ENCODE assay signal across 9 cellular contexts in genomic region chr7:26688936-26689506, GRCh38.
DNase-seq lines count a peak whose midpoint lies in the region; ATAC-seq and TF ChIP-seq lines count a peak whose summit lies in the region.
"Had no signal": no experiment of that assay in that cellular context is flagged by ENCODE, and none has a peak within 500 bp of the region (broad histone marks: within the 10 kb centered on the region; RNA-seq: fewer than 3 reads in every experiment).

No MANE protein-coding gene starts in this region.

- peaks cover 40% of the 10 kb centered on the region for H3K4me1 Mint-ChIP-seq in Caco-2 (ENCODE audit: low read depth, unreplicated experiment)

- CTCF ChIA-PET in Caco-2 (lab: Charles Lee) = interaction anchor here (1.0 to 1.7 kb wide), 2 partner anchors 31 to 472 kb away, joined by 3 to 4 read pairs; no protein-coding TSS in a partner anchor

- WGBS in stomach, 5 donors = 52 to 69% (median 67%) methylated on average over 4 of the region's 4 CpGs

- no peaks in the 10 kb centered on the region for H3K36me3 Mint-ChIP-seq in Caco-2 (ENCODE audit: insufficient read depth, unreplicated experiment)

- no TSS peak for BruUV-seq in Caco-2 (replicated peaks; lab: Mats Ljungman, UMichigan)

- H3K4me3 Mint-ChIP-seq in Caco-2 (ENCODE audit: unreplicated experiment) = peak overlapping the region; percentile 29

- TF ChIP-seq CTCF in Caco-2 (IDR thresholded peaks at IDR 0.05; ENCODE audit: insufficient read depth in 1 of 2, low read depth in 1 of 2, low read length in 1 of 2, severe bottlenecking in 1 of 2, unreplicated experiment in 1 of 2) (no peak), colonic mucosa (IDR thresholded peaks at IDR 0.05) (no peak), stomach (IDR thresholded peaks at IDR 0.05) (no peak)

- H3K4me1 ChIP-seq in Caco-2 (peaks cover 50% of the 10 kb centered on the region), colonic mucosa (peaks cover 8% of the 10 kb centered on the region), stomach (peaks cover 0 to 33% (median 5%) of the 10 kb centered on the region in 4 donors)

- H3K27me3 Mint-ChIP-seq in Caco-2 (ENCODE audit: insufficient read depth, unreplicated experiment) = no peaks in the 10 kb centered on the region

- no peaks in the 10 kb centered on the region for H3K9me3 Mint-ChIP-seq in Caco-2 (ENCODE audit: unreplicated experiment)

- H3K9ac ChIP-seq in colonic mucosa (ENCODE audit: low read depth in 2 of 2, low read length in 2 of 2) = no peak overlapping the region

- H3K36me3 ChIP-seq in Caco-2 (ENCODE audit: control insufficient read depth, insufficient read depth, low read length) (no peaks in the 10 kb centered on the region), colonic mucosa (no peaks in the 10 kb centered on the region), stomach (no peaks in the 10 kb centered on the region)

- DNase-seq in Caco-2 (peak; percentile 24 to 49), colonic mucosa (no peak), cerebellar nuclear complex (lab: John Stamatoyannopoulos, UW) (no peak), SK-N-DZ (ENCODE audit: low spot score) (no peak), glomerular visceral epithelial cell (ENCODE audit: extremely low spot score) (no peak), stomach (no peak)

- H3K9me3 ChIP-seq in Caco-2 = no peaks in the 10 kb centered on the region
- H3K9me3 ChIP-seq in colonic mucosa = no peaks in the 10 kb centered on the region
- H3K9me3 ChIP-seq in stomach = no peaks in the 10 kb centered on the region

- no peak for TF ChIP-seq POLR2A in stomach (IDR thresholded peaks at IDR 0.05)

- H3K4me3 ChIP-seq in Caco-2 (ENCODE audit: low read depth, low read length) (no peak overlapping the region), colonic mucosa (no peak overlapping the region), stomach (no peak overlapping the region)

- ATAC-seq in GM21360 (IDR thresholded peaks at IDR 0.05; ENCODE audit: unreplicated experiment) (peak; percentile 87), HG03139 (IDR thresholded peaks at IDR 0.05; ENCODE audit: unreplicated experiment) (peak; percentile 70)

- no peaks in the 10 kb centered on the region for H3K27me3 ChIP-seq in Caco-2 (replicated peaks; ENCODE audit: control insufficient read depth, insufficient read depth, low read length)
- no peaks in the 10 kb centered on the region for H3K27me3 ChIP-seq in colonic mucosa
- peaks cover 0 to 4% (median 0%) of the 10 kb centered on the region in 3 donors for H3K27me3 ChIP-seq in stomach

- intact Hi-C loops in Caco-2 (cut with micrococcal nuclease; ENCODE audit: unreplicated experiment) (loop anchor here (1.0 to 2.0 kb wide), 3 partner anchors 70 to 472 kb away; no protein-coding TSS in a partner anchor), colonic mucosa (cut with DNase I) (no loop called here), stomach (cut with DNase I; ENCODE audit: low total_unique reads) (no loop called here)

- POLR2A ChIA-PET in Caco-2 (lab: Charles Lee) = no interaction called here

- H3K27ac ChIP-seq in colonic mucosa (peak overlapping the region; percentile 25), stomach (no peak overlapping the region)
- H3K27ac ChIP-seq: C4-2B had no signal

- TF ChIP-seq EP300 in stomach (IDR thresholded peaks at IDR 0.05) = no peak

- H3K27ac Mint-ChIP-seq in Caco-2 (ENCODE audit: unreplicated experiment) = peak overlapping the region; percentile 73

Comparison
In these comparisons a context has a peak if more than half of its experiments do, and no peak if none do; other contexts are left out.
1. DNase-seq: peak in Caco-2 (2 of 2); none in colonic mucosa (single experiment), cerebellar nuclear complex (0 of 2), SK-N-DZ (single experiment), glomerular visceral epithelial cell (single experiment) and stomach (single experiment).